ENCODE assay signal across 16 cellular contexts in the genomic region with DNA sequence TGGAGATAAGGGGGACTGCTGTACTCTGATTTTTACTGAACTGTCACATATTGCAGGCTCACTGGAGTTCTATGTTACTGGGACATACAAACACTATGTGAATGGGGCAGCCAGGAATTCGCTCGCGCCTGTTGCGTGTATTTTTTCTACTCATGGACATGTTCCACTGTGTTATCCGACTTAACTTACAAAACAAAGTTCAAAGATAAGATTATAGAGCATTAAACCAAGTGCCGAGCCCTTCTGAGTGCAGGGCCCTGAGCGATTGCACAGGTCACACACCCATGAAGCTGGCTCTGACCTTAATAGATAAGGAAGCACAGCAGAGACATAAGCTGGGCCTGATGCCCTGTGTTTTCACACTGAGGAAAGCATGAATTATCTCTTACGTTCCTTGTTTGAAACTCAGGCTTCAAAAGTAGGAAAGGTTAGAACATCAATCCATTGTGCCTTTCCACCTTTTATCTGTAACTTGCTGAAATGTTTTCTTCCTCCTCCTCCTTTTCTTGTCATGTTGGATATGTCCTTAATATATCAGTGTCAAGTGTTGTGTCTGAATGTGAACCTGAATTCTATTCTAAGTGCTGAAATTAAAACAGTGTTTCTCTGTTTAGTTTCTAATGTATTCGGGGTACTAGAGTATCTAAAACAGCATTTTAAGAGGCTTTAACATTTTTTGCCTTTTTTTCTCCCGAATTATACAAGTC.
A peak's percentile ranks its signal among the peaks of the same experiment; 100 is the strongest.
DNase-seq lines count a peak whose midpoint lies in the region; ATAC-seq, FAIRE-seq and TF ChIP-seq lines count a peak whose summit lies in the region.
"Had no signal": no experiment of that assay in that cellular context is flagged by ENCODE, and none has a peak within 500 bp of the region (broad histone marks: within the 10 kb centered on the region; RNA-seq: fewer than 3 reads in every experiment).

No MANE protein-coding gene starts in this region.

- H3K9me3 ChIP-seq in OCI-LY7 (ENCODE audit: low read length) (no peaks in the 10 kb centered on the region), keratinocyte (ENCODE audit: control insufficient read depth, low read depth, low read length) (no peaks in the 10 kb centered on the region)
- H3K9me3 ChIP-seq: BLaER1 treated with 17β-estradiol and CSF1 and Interleukin-3, amounts not matched to agents 10 nM and 100 nM; uterus had no signal

- no TSS peak for BruUV-seq in OCI-LY7 (replicated peaks; lab: Mats Ljungman, UMichigan)

- H3K36me3 Mint-ChIP-seq in central memory CD8-positive, alpha-beta T cell (ENCODE audit: insufficient read depth), result no peaks in the 10 kb centered on the region
- H3K36me3 Mint-ChIP-seq in stimulated activated memory B cell treated with anti-CD40 and anti-IgM and Interleukin-4, amounts not matched to agents 10 μg/mL and 1 μg/mL and 100 μg/mL, for 72 hours, result no peaks in the 10 kb centered on the region
- H3K36me3 Mint-ChIP-seq: activated naive CD4-positive, alpha-beta T cell treated with anti-CD3 and anti-CD28 coated beads, Interleukin-2, amount 50 U/mL, for 24 hours; naive thymus-derived CD8-positive, alpha-beta T cell had no signal

- TF ChIP-seq CTCF in OCI-LY7 (conservative IDR thresholded peaks at IDR 0.05; ENCODE audit: low read length) (no peak), keratinocyte (optimal IDR thresholded peaks at IDR 0.05 in 1 of 3, IDR thresholded peaks at IDR 0.05 in 1 of 3, conservative IDR thresholded peaks at IDR 0.05 in 1 of 3; ENCODE audit: extremely low read depth in 1 of 3, insufficient read depth in 2 of 3, low read length in 3 of 3) (no peak)

- POLR2A ChIA-PET in OCI-LY7 (lab: Charles Lee), result interaction anchor here (1.0 to 1.9 kb wide), 3 partner anchors 13 to 47 kb away, joined by 3 to 5 read pairs (median 3); no protein-coding TSS in a partner anchor

- dilution Hi-C loops in keratinocyte (cut with MboI; ENCODE audit: extremely low pct_ligation_motif_present, low sequenced_read_pairs), result no loop called here

- H4K20me1 ChIP-seq in OCI-LY7 (ENCODE audit: insufficient read depth, low read length) (no peaks in the 10 kb centered on the region), keratinocyte (ENCODE audit: control insufficient read depth, extremely low read depth, insufficient read depth, low read length) (no peaks in the 10 kb centered on the region)

- H2AFZ ChIP-seq in OCI-LY7 (ENCODE audit: low read length), result no peak overlapping the region
- H2AFZ ChIP-seq in keratinocyte (ENCODE audit: control insufficient read depth, low read length), result peak overlapping the region; percentile 13

- ATAC-seq in central memory CD8-positive, alpha-beta T cell (replicated peaks; ENCODE audit: extremely low read depth, poor library complexity, severe bottlenecking), result no peak
- ATAC-seq in stimulated activated memory B cell treated with anti-CD40 and anti-IgM and Interleukin-4, amounts not matched to agents 10 μg/mL and 1 μg/mL and 100 μg/mL, for 72 hours, result no peak
- ATAC-seq: naive thymus-derived CD8-positive, alpha-beta T cell had no signal

- H3K27ac ChIP-seq in OCI-LY7 (ENCODE audit: low read depth, low read length, poor library complexity, severe bottlenecking) (no peak overlapping the region), keratinocyte (ENCODE audit: control insufficient read depth, insufficient read depth, low read length) (peak overlapping the region; percentile 47)
- H3K27ac ChIP-seq: BLaER1 treated with 17β-estradiol and CSF1 and Interleukin-3, amounts not matched to agents 10 nM and 100 nM; RWPE1; uterus had no signal

- H3K9me1 ChIP-seq in keratinocyte (ENCODE audit: control insufficient read depth, extremely low read depth, insufficient read depth, low read length), result no peaks in the 10 kb centered on the region

- no peak for DNase-seq in OCI-LY7 (ENCODE audit: low spot score)
- no peak for DNase-seq in central memory CD8-positive, alpha-beta T cell (ENCODE audit: low spot score in 2 of 2)
- DNase-seq in keratinocyte (ENCODE audit: low read depth, low spot score), result no peak
- no peak for DNase-seq in OCI-M2 (lab: John Stamatoyannopoulos, UW; ENCODE audit: unreplicated experiment)
- DNase-seq in stimulated activated CD4-positive, alpha-beta T cell treated with anti-CD3 and anti-CD28 coated beads, Interleukin-4, amount 100 ng/mL, for 1 hour, result no peak
- no peak for DNase-seq in GM19238 (ENCODE audit: insufficient read length, low spot score)
- DNase-seq: activated CD4-positive, alpha-beta T cell treated with anti-CD3 and anti-CD28 coated beads for 4 hours; naive thymus-derived CD8-positive, alpha-beta T cell; NCI-H2029 treated with DMSO at 0.1 percent for 48 hours; NCI-H69; stimulated activated naive CD4-positive, alpha-beta T cell had no signal

- no peaks in the 10 kb centered on the region for H3K27me3 ChIP-seq in keratinocyte (ENCODE audit: control insufficient read depth, extremely low read depth, insufficient read depth, low read length)
- H3K27me3 ChIP-seq: BLaER1 treated with 17β-estradiol and CSF1 and Interleukin-3, amounts not matched to agents 10 nM and 100 nM; uterus had no signal

- peak overlapping the region; percentile 16 for H3K27ac Mint-ChIP-seq in central memory CD8-positive, alpha-beta T cell (ENCODE audit: low read depth)
- H3K27ac Mint-ChIP-seq in stimulated activated memory B cell treated with anti-CD40 and anti-IgM and Interleukin-4, amounts not matched to agents 10 μg/mL and 1 μg/mL and 100 μg/mL, for 72 hours, result peak overlapping the region; percentile 20
- H3K27ac Mint-ChIP-seq: activated naive CD4-positive, alpha-beta T cell treated with anti-CD3 and anti-CD28 coated beads, Interleukin-2, amount 50 U/mL, for 24 hours had no signal

- CTCF ChIA-PET in OCI-LY7 (lab: Charles Lee; ENCODE audit: unreplicated experiment), result no interaction called here

- H3K36me3 ChIP-seq in OCI-LY7 (ENCODE audit: insufficient read depth, low read length), result no peaks in the 10 kb centered on the region
- no peaks in the 10 kb centered on the region for H3K36me3 ChIP-seq in keratinocyte (ENCODE audit: control insufficient read depth in 2 of 2, extremely low read depth in 1 of 2, insufficient read depth in 2 of 2, low read length in 2 of 2)
- H3K36me3 ChIP-seq: uterus had no signal

- no peak overlapping the region for H3K4me3 ChIP-seq in OCI-LY7 (ENCODE audit: low read depth, low read length, poor library complexity, severe bottlenecking)
- no peak overlapping the region for H3K4me3 ChIP-seq in keratinocyte (ENCODE audit: control insufficient read depth in 2 of 3, extremely low read depth in 1 of 3, insufficient read depth in 2 of 3, low read depth in 1 of 3, low read length in 3 of 3)
- H3K4me3 ChIP-seq: BLaER1 treated with 17β-estradiol and CSF1 and Interleukin-3, amounts not matched to agents 10 nM and 100 nM; uterus had no signal

- no peak overlapping the region for H3K4me3 Mint-ChIP-seq in central memory CD8-positive, alpha-beta T cell
- no peak overlapping the region for H3K4me3 Mint-ChIP-seq in stimulated activated memory B cell treated with anti-CD40 and anti-IgM and Interleukin-4, amounts not matched to agents 10 μg/mL and 1 μg/mL and 100 μg/mL, for 72 hours
- H3K4me3 Mint-ChIP-seq: activated naive CD4-positive, alpha-beta T cell treated with anti-CD3 and anti-CD28 coated beads, Interleukin-2, amount 50 U/mL, for 24 hours; naive thymus-derived CD8-positive, alpha-beta T cell had no signal

- intact Hi-C loops in OCI-LY7 (cut with micrococcal nuclease; ENCODE audit: unreplicated experiment), result no loop called here

- H3K4me1 Mint-ChIP-seq in central memory CD8-positive, alpha-beta T cell, result peaks cover 6% of the 10 kb centered on the region
- peaks cover 31% of the 10 kb centered on the region for H3K4me1 Mint-ChIP-seq in stimulated activated memory B cell treated with anti-CD40 and anti-IgM and Interleukin-4, amounts not matched to agents 10 μg/mL and 1 μg/mL and 100 μg/mL, for 72 hours
- H3K4me1 Mint-ChIP-seq: activated naive CD4-positive, alpha-beta T cell treated with anti-CD3 and anti-CD28 coated beads, Interleukin-2, amount 50 U/mL, for 24 hours had no signal

- H3K4me2 ChIP-seq in OCI-LY7 (ENCODE audit: low read length) (peak overlapping the region; percentile 14), keratinocyte (ENCODE audit: control insufficient read depth, extremely low read depth, insufficient read depth, low read depth, low read length) (peak overlapping the region; percentile 35)

- no peaks in the 10 kb centered on the region for H3K27me3 Mint-ChIP-seq in central memory CD8-positive, alpha-beta T cell
- H3K27me3 Mint-ChIP-seq in stimulated activated memory B cell treated with anti-CD40 and anti-IgM and Interleukin-4, amounts not matched to agents 10 μg/mL and 1 μg/mL and 100 μg/mL, for 72 hours, result no peaks in the 10 kb centered on the region
- H3K27me3 Mint-ChIP-seq: activated naive CD4-positive, alpha-beta T cell treated with anti-CD3 and anti-CD28 coated beads, Interleukin-2, amount 50 U/mL, for 24 hours; naive thymus-derived CD8-positive, alpha-beta T cell had no signal

- no peak overlapping the region for H3K9ac ChIP-seq in keratinocyte (ENCODE audit: control insufficient read depth, extremely low read depth, insufficient read depth, low read length)
- H3K9ac ChIP-seq: BLaER1 treated with 17β-estradiol and CSF1 and Interleukin-3, amounts not matched to agents 10 nM and 100 nM had no signal

- H3K4me1 ChIP-seq in OCI-LY7 (ENCODE audit: insufficient read depth, low read length, poor library complexity, severe bottlenecking) (peaks cover 22% of the 10 kb centered on the region), keratinocyte (ENCODE audit: control insufficient read depth, extremely low read depth, insufficient read depth, low read length) (peaks cover 23% of the 10 kb centered on the region)
- H3K4me1 ChIP-seq: uterus had no signal

- H3K79me2 ChIP-seq in OCI-LY7 (ENCODE audit: insufficient read depth, low read depth, low read length) (peaks cover 28% of the 10 kb centered on the region; the same call in 1 of the 2 replicates), keratinocyte (ENCODE audit: control insufficient read depth, insufficient read depth, low read length) (no peaks in the 10 kb centered on the region)

- H3K9me2 ChIP-seq in OCI-LY7 (ENCODE audit: insufficient read depth, low read length), result no peaks in the 10 kb centered on the region

- H3K9me3 Mint-ChIP-seq in central memory CD8-positive, alpha-beta T cell, result no peaks in the 10 kb centered on the region
- peaks cover 3% of the 10 kb centered on the region for H3K9me3 Mint-ChIP-seq in stimulated activated memory B cell treated with anti-CD40 and anti-IgM and Interleukin-4, amounts not matched to agents 10 μg/mL and 1 μg/mL and 100 μg/mL, for 72 hours
- H3K9me3 Mint-ChIP-seq: activated naive CD4-positive, alpha-beta T cell treated with anti-CD3 and anti-CD28 coated beads, Interleukin-2, amount 50 U/mL, for 24 hours; naive thymus-derived CD8-positive, alpha-beta T cell had no signal

- FAIRE-seq in keratinocyte (lab: Jason Lieb, UNC), result no peak
